In genomic region chr21:32727478-32727727, GRCh38 we compare ENCODE assay signal across 8 cellular contexts. TPM values are rescaled to one million over a fixed set of nuclear protein-coding genes. Genes with fewer than 3 reads are reported as not detected.
DNase-seq lines count a peak whose midpoint lies in the region; ATAC-seq and TF ChIP-seq lines count a peak whose summit lies in the region.

No MANE protein-coding gene starts in this region.

- no peaks in the 10 kb centered on the region for H3K9me3 ChIP-seq in skeletal muscle satellite cell (replicated peaks; ENCODE audit: low read length)

- peak overlapping the region; percentile 90 for H3K9ac ChIP-seq in skeletal muscle satellite cell (ENCODE audit: low read depth, low read length)

- H3K4me1 ChIP-seq in skeletal muscle satellite cell (ENCODE audit: control insufficient read depth, insufficient read depth, low read length) = peaks cover 6% of the 10 kb centered on the region

- H3K9me3 Mint-ChIP-seq in T-helper 2 cell treated with Interferon-gamma antibody and Interleukin-4, amounts not matched to agents 5 μg/mL and 100 μg/mL, for 36 hours = no peaks in the 10 kb centered on the region

- peak overlapping the region; percentile 95 for H3K4me3 ChIP-seq in GM12875 (ENCODE audit: low read depth, low read length)
- peak overlapping the region; percentile 90 for H3K4me3 ChIP-seq in fibroblast of villous mesenchyme (ENCODE audit: low read depth, low read length)
- H3K4me3 ChIP-seq in skeletal muscle satellite cell (ENCODE audit: low read length) = peak overlapping the region; percentile 85

- no peaks in the 10 kb centered on the region for H3K27me3 Mint-ChIP-seq in T-helper 2 cell treated with Interferon-gamma antibody and Interleukin-4, amounts not matched to agents 5 μg/mL and 100 μg/mL, for 36 hours (ENCODE audit: low read depth)

- peaks cover 42% of the 10 kb centered on the region for H3K4me1 Mint-ChIP-seq in T-helper 2 cell treated with Interferon-gamma antibody and Interleukin-4, amounts not matched to agents 5 μg/mL and 100 μg/mL, for 36 hours (ENCODE audit: low read depth)

- TF ChIP-seq CTCF in GM12875 (IDR thresholded peaks at IDR 0.05; ENCODE audit: borderline replicate concordance, insufficient read depth, low read depth, low read length) (no peak), fibroblast of villous mesenchyme (IDR thresholded peaks at IDR 0.05; ENCODE audit: insufficient read depth, low read depth, low read length) (no peak)

- no peaks in the 10 kb centered on the region for H3K36me3 ChIP-seq in skeletal muscle satellite cell (ENCODE audit: insufficient read depth, low read length)

- DNase-seq in T-helper 2 cell treated with Interferon-gamma antibody and Interleukin-4, amounts not matched to agents 5 μg/mL and 100 μg/mL, for 36 hours (ENCODE audit: low spot score) = no peak
- DNase-seq in fibroblast of villous mesenchyme (ENCODE audit: low read depth) (no peak), NOMO-1 (lab: John Stamatoyannopoulos, UW; ENCODE audit: unreplicated experiment in 2 of 2) (no peak), SHP77 treated with DMSO at 0.1 percent for 48 hours (lab: John Stamatoyannopoulos, UW) (no peak)
- DNase-seq in activated CD4-positive, alpha-beta T cell treated with anti-CD3 and anti-CD28 coated beads for 4 hours = no peak

- peak overlapping the region; percentile 100 for H3K4me3 Mint-ChIP-seq in T-helper 2 cell treated with Interferon-gamma antibody and Interleukin-4, amounts not matched to agents 5 μg/mL and 100 μg/mL, for 36 hours

- peaks cover 16% of the 10 kb centered on the region for H3K36me3 Mint-ChIP-seq in T-helper 2 cell treated with Interferon-gamma antibody and Interleukin-4, amounts not matched to agents 5 μg/mL and 100 μg/mL, for 36 hours (ENCODE audit: low read depth)

- peak; percentile 6 for ATAC-seq in HG02623 (IDR thresholded peaks at IDR 0.05; ENCODE audit: unreplicated experiment)

- no peaks in the 10 kb centered on the region for H3K27me3 ChIP-seq in skeletal muscle satellite cell (ENCODE audit: control insufficient read depth, insufficient read depth, low read length)

- peak overlapping the region; percentile 81 for H3K4me2 ChIP-seq in skeletal muscle satellite cell (ENCODE audit: low read length)

- peak overlapping the region; percentile 99 for H3K27ac Mint-ChIP-seq in T-helper 2 cell treated with Interferon-gamma antibody and Interleukin-4, amounts not matched to agents 5 μg/mL and 100 μg/mL, for 36 hours

RNA-seq across cellular contexts. Expression of gene SYNJ1, which starts 0.4 kb away (rescaled TPM):
- 7.1 and 7.3 TPM in 2 replicates for total RNA-seq in fibroblast of villous mesenchyme
- 3.8 and 8.1 TPM in 2 replicates for total RNA-seq in skeletal muscle satellite cell (2012; rRNA removed)

RNA-seq across cellular contexts. Expression of gene PAXBP1, which starts 44.2 kb away (rescaled TPM):
- 28.0 and 35.8 TPM in 2 replicates for total RNA-seq in fibroblast of villous mesenchyme
- 19.7 and 23.1 TPM in 2 replicates for total RNA-seq in skeletal muscle satellite cell (2012; rRNA removed)
